In genomic region chr11:120511804-120512726, GRCh38 we compare ENCODE assay signal across 10 cellular contexts. TPM values are rescaled to one million over a fixed set of nuclear protein-coding genes. Genes with fewer than 3 reads are reported as not detected.
DNase-seq lines count a peak whose midpoint lies in the region; ATAC-seq and TF ChIP-seq lines count a peak whose summit lies in the region.
"Had no signal": no experiment of that assay in that cellular context is flagged by ENCODE, and none has a peak within 500 bp of the region (broad histone marks: within the 10 kb centered on the region; RNA-seq: fewer than 3 reads in every experiment).

No MANE protein-coding gene starts in this region.

- DNase-seq in BE2C (no peak), HCT116 (ENCODE audit: low read depth, low spot score) (no peak), endodermal cell (peak; percentile 68), neuronal stem cell (ENCODE audit: low spot score) (no peak), EL (no peak), GF-D8 (lab: John Stamatoyannopoulos, UW) (no peak), foreskin keratinocyte (no peak), middle frontal gyrus (ENCODE audit: extremely low spot score, low spot score) (no peak)

- H2BK12ac ChIP-seq in neuronal stem cell (ENCODE audit: low read length) = no peak overlapping the region

- H3K4me2 ChIP-seq in HCT116 (ENCODE audit: low read length) = no peak overlapping the region
- peak overlapping the region; percentile 97 for H3K4me2 ChIP-seq in neuronal stem cell (ENCODE audit: insufficient read depth, low read length, poor library complexity, severe bottlenecking)
- H3K4me2 ChIP-seq: KMS-11 had no signal

- RAD21 ChIA-PET in HCT116 (lab: Charles Lee; ENCODE audit: low non-redundant PET in 1 of 2, low total read pairs in 2 of 2, uncharacterized antibody in 2 of 2, unreplicated experiment in 2 of 2) = interaction anchor here (0.7 to 2.0 kb wide), 3 partner anchors 120 to 173 kb away, joined by 3 to 9 read pairs (median 4); no protein-coding TSS in a partner anchor

- H2AFZ ChIP-seq in HCT116 (ENCODE audit: low read depth, low read length, poor library complexity, severe bottlenecking) (no peak overlapping the region), neuronal stem cell (ENCODE audit: low read length) (peak overlapping the region; percentile 75)

- H4K91ac ChIP-seq in neuronal stem cell (ENCODE audit: low read depth, low read length, poor library complexity) = no peak overlapping the region

- peak overlapping the region; percentile 14; the same call in 1 of the 2 replicates for H3K27ac ChIP-seq in HCT116 (ENCODE audit: low read depth, low read length)
- no peak overlapping the region for H3K27ac ChIP-seq in endodermal cell (ENCODE audit: low read depth, low read length)
- H3K27ac ChIP-seq in neuronal stem cell (replicated peaks; ENCODE audit: low read length) = no peak overlapping the region
- no peak overlapping the region for H3K27ac ChIP-seq in foreskin keratinocyte
- H3K27ac ChIP-seq: KMS-11 had no signal

- H3K18ac ChIP-seq in neuronal stem cell (ENCODE audit: low read length) = peak overlapping the region; percentile 65

- CTCF ChIA-PET in HCT116 (lab: Charles Lee) = interaction anchor here (0.7 to 1.7 kb wide), 8 partner anchors 173 to 441 kb away, joined by 3 to 11 read pairs (median 5); no protein-coding TSS in a partner anchor

- TF ChIP-seq RAD21 in HCT116 (IDR thresholded peaks at IDR 0.05; ENCODE audit: low read depth) = no peak

- H3K4me1 ChIP-seq in BE2C = peaks cover 6% of the 10 kb centered on the region
- H3K4me1 ChIP-seq in HCT116 (ENCODE audit: control insufficient read depth in 1 of 2, insufficient read depth in 2 of 2, low read length in 2 of 2) = peaks cover 0 to 2% of the 10 kb centered on the region in 2 experiments; a peak in 2 of 4 replicates
- no peaks in the 10 kb centered on the region for H3K4me1 ChIP-seq in endodermal cell (ENCODE audit: control insufficient read depth, insufficient read depth, low read length)
- peaks cover 4 to 14% of the 10 kb centered on the region in 2 donors for H3K4me1 ChIP-seq in neuronal stem cell (ENCODE audit: control insufficient read depth in 2 of 2, insufficient read depth in 1 of 2, low read depth in 1 of 2, low read length in 2 of 2)
- H3K4me1 ChIP-seq in foreskin keratinocyte = no peaks in the 10 kb centered on the region

- TF ChIP-seq POLR2A in HCT116 (IDR thresholded peaks at IDR 0.05; ENCODE audit: borderline replicate concordance, extremely low read depth, insufficient read depth, insufficient read length) = no peak

- H3K79me2 ChIP-seq in HCT116 (ENCODE audit: insufficient read depth, low read length) = no peaks in the 10 kb centered on the region

- no peak overlapping the region for H3K4ac ChIP-seq in neuronal stem cell (ENCODE audit: low read length)

- no peak for ATAC-seq in HCT116
- no peak for ATAC-seq in foreskin keratinocyte

- H3K9me3 Mint-ChIP-seq in endodermal cell = no peaks in the 10 kb centered on the region
- H3K9me3 Mint-ChIP-seq: activated T-helper 17 cell treated with anti-CD3 and anti-CD28 coated beads, Interleukin-2, amount 50 U/mL, for 72 hours had no signal

- TF ChIP-seq CTCF in BE2C (IDR thresholded peaks at IDR 0.05; ENCODE audit: low read depth, low read length) (no peak), HCT116 (IDR thresholded peaks at IDR 0.05 in 2 of 3, conservative IDR thresholded peaks at IDR 0.05 in 1 of 3; ENCODE audit: borderline replicate concordance in 1 of 3, insufficient read depth in 1 of 3, low read depth in 2 of 3, low read length in 2 of 3) (no peak), endodermal cell (conservative IDR thresholded peaks at IDR 0.05) (no peak), foreskin keratinocyte (conservative IDR thresholded peaks at IDR 0.05) (no peak)

- H3K9ac ChIP-seq in HCT116 (ENCODE audit: low read length) (no peak overlapping the region), endodermal cell (ENCODE audit: extremely low read depth, low read length, poor library complexity, severe bottlenecking) (no peak overlapping the region), neuronal stem cell (ENCODE audit: low read depth, low read length, poor library complexity) (peak overlapping the region; percentile 85)
- H3K9ac ChIP-seq: KMS-11 had no signal

- H3K4me3 ChIP-seq in BE2C (ENCODE audit: low read depth, low read length) = peak overlapping the region; percentile 43
- H3K4me3 ChIP-seq in HCT116 (replicated peaks in 1 of 2; ENCODE audit: low read depth in 1 of 2, low read length in 2 of 2) = no peak overlapping the region
- H3K4me3 ChIP-seq in endodermal cell (ENCODE audit: low read length) = no peak overlapping the region
- H3K4me3 ChIP-seq in neuronal stem cell (ENCODE audit: low read length in 2 of 2) = peak overlapping the region; percentile 50 to 81

- peak overlapping the region; percentile 27 for H3K23ac ChIP-seq in neuronal stem cell (ENCODE audit: low read depth, low read length, poor library complexity)

- H2BK15ac ChIP-seq in neuronal stem cell (ENCODE audit: low read length) = no peak overlapping the region

- H4K8ac ChIP-seq in neuronal stem cell (ENCODE audit: low read depth, low read length) = no peak overlapping the region

- WGBS in endodermal cell (ENCODE audit: insufficient coverage in 1 of 2, insufficient read length in 1 of 2), 2 experiments = 5 to 8% methylated on average over 8 to 67 of the region's 73 CpGs
- WGBS in neuronal stem cell (ENCODE audit: extremely low coverage in 2 of 2, insufficient read length in 2 of 2, insufficient replicate concordance in 1 of 2), 2 donors = no CpG with 5 or more reads among the region's 73 CpGs

- H3K27ac Mint-ChIP-seq in endodermal cell = no peak overlapping the region
- H3K27ac Mint-ChIP-seq: activated T-helper 17 cell treated with anti-CD3 and anti-CD28 coated beads, Interleukin-2, amount 50 U/mL, for 72 hours had no signal

- no peaks in the 10 kb centered on the region for H3K9me3 ChIP-seq in BE2C
- no peaks in the 10 kb centered on the region for H3K9me3 ChIP-seq in HCT116 (ENCODE audit: control insufficient read depth in 1 of 2, insufficient read depth in 1 of 2, low read depth in 1 of 2, low read length in 2 of 2)
- H3K9me3 ChIP-seq in endodermal cell (ENCODE audit: control insufficient read depth, low read length) = no peaks in the 10 kb centered on the region
- H3K9me3 ChIP-seq in neuronal stem cell (replicated peaks in 1 of 2; ENCODE audit: control insufficient read depth in 2 of 2, insufficient read depth in 1 of 2, low read depth in 1 of 2, low read length in 2 of 2) = no peaks in the 10 kb centered on the region

- H3K79me1 ChIP-seq in neuronal stem cell (ENCODE audit: low read depth, low read length) = no peaks in the 10 kb centered on the region

- no peaks in the 10 kb centered on the region for H3K36me3 ChIP-seq in BE2C
- no peaks in the 10 kb centered on the region for H3K36me3 ChIP-seq in HCT116 (ENCODE audit: control insufficient read depth in 1 of 2, insufficient read depth in 2 of 2, low read length in 2 of 2)
- no peaks in the 10 kb centered on the region for H3K36me3 ChIP-seq in endodermal cell (ENCODE audit: control insufficient read depth, insufficient read depth, low read length)
- H3K36me3 ChIP-seq in neuronal stem cell (replicated peaks in 1 of 2; ENCODE audit: control insufficient read depth in 2 of 2, insufficient read depth in 2 of 2, low read length in 2 of 2) = no peaks in the 10 kb centered on the region

- intact Hi-C loops in HCT116 (cut with micrococcal nuclease) = loop anchor here (1.0 to 5.0 kb wide), 7 partner anchors 173 to 1079 kb away; no protein-coding TSS in a partner anchor

- H2AK5ac ChIP-seq in neuronal stem cell (ENCODE audit: low read depth, low read length) = peak overlapping the region; percentile 10

- peaks cover 9% of the 10 kb centered on the region for H3K4me1 Mint-ChIP-seq in endodermal cell

- H3K14ac ChIP-seq in neuronal stem cell (ENCODE audit: low read length) = peak overlapping the region; percentile 50

- no peaks in the 10 kb centered on the region for H3K9me2 ChIP-seq in HCT116 (ENCODE audit: insufficient read depth)

- no peak overlapping the region for H2BK120ac ChIP-seq in neuronal stem cell (ENCODE audit: low read depth, low read length)

- POLR2A ChIA-PET in HCT116 (lab: Charles Lee) = no interaction called here

- H4K20me1 ChIP-seq in HCT116 (ENCODE audit: insufficient read depth) = no peaks in the 10 kb centered on the region

- no peak overlapping the region for H2BK5ac ChIP-seq in neuronal stem cell (ENCODE audit: low read length)

- BruUV-seq in HCT116 (replicated peaks; lab: Mats Ljungman, UMichigan) = no TSS peak

- no peaks in the 10 kb centered on the region for H3K36me3 Mint-ChIP-seq in endodermal cell (ENCODE audit: low read depth)

- peaks cover 50% of the 10 kb centered on the region for H3K27me3 Mint-ChIP-seq in endodermal cell (ENCODE audit: insufficient read depth)

- peak overlapping the region; percentile 52 for H3K4me3 Mint-ChIP-seq in endodermal cell
- H3K4me3 Mint-ChIP-seq: activated T-helper 17 cell treated with anti-CD3 and anti-CD28 coated beads, Interleukin-2, amount 50 U/mL, for 72 hours had no signal

- H3K27me3 ChIP-seq in BE2C (peaks cover 12% of the 10 kb centered on the region), HCT116 (ENCODE audit: insufficient read depth, low read length) (no peaks in the 10 kb centered on the region), endodermal cell (ENCODE audit: control insufficient read depth, insufficient read depth, low read length, poor library complexity, severe bottlenecking) (peaks cover 32% of the 10 kb centered on the region), neuronal stem cell (ENCODE audit: control insufficient read depth in 3 of 3, insufficient read depth in 3 of 3, low read depth in 1 of 3, low read length in 3 of 3) (peaks cover 0 to 36% (median 16%) of the 10 kb centered on the region in 3 experiments), foreskin keratinocyte (peaks cover 63% of the 10 kb centered on the region)

TF ChIP-seq in HCT116, 20 proteins besides CTCF, POLR2A, EP300 and RAD21:
- no peak for TF ChIP-seq EGR1 (IDR thresholded peaks at IDR 0.05; ENCODE audit: low read depth)
- TF ChIP-seq EZH2phosphoT487 (IDR thresholded peaks at IDR 0.05; ENCODE audit: borderline replicate concordance) = no peak
- TF ChIP-seq EZH2 (IDR thresholded peaks at IDR 0.05) = no peak

RNA-seq across cellular contexts. Expression of gene GRIK4, which starts 0.5 kb away (rescaled TPM):
- 0.34 TPM for polyA plus RNA-seq in BE2C (2012; ENCODE audit: insufficient read depth, insufficient read length, low read depth)
- total RNA-seq in HCT116 (2021; ENCODE audit: unreplicated experiment) = 0.52 TPM
- polyA plus RNA-seq in HCT116 (2012) = 0.16 and 0.18 TPM in 2 replicates
- 1 to 10 TPM; 1.7 to 3.5 TPM for total RNA-seq in endodermal cell
- 1.9 TPM for polyA plus RNA-seq in endodermal cell (2013, experiment 1 of 2)
- polyA plus RNA-seq in endodermal cell (2013, experiment 2 of 2) = 1.6 TPM
- 0.66 TPM for polyA plus RNA-seq in neuronal stem cell (2013, experiment 1 of 2)
- polyA plus RNA-seq in neuronal stem cell (2013, experiment 2 of 2) = 0.66 TPM
- total RNA-seq in foreskin keratinocyte = not detected in 2 replicates
- polyA plus RNA-seq in foreskin keratinocyte = not detected in 2 replicates
- total RNA-seq: activated T-helper 17 cell treated with anti-CD3 and anti-CD28 coated beads, Interleukin-2, amount 50 U/mL, for 72 hours had no signal

Comparison
In these comparisons a context has a peak if more than half of its experiments do, and no peak if none do; other contexts are left out.
1. H3K4me3 ChIP-seq: peak in BE2C (single experiment) and neuronal stem cell (2 of 2); none in HCT116 (0 of 2) and endodermal cell (single experiment).